ENCODE assay signal across 8 cellular contexts in the genomic region with DNA sequence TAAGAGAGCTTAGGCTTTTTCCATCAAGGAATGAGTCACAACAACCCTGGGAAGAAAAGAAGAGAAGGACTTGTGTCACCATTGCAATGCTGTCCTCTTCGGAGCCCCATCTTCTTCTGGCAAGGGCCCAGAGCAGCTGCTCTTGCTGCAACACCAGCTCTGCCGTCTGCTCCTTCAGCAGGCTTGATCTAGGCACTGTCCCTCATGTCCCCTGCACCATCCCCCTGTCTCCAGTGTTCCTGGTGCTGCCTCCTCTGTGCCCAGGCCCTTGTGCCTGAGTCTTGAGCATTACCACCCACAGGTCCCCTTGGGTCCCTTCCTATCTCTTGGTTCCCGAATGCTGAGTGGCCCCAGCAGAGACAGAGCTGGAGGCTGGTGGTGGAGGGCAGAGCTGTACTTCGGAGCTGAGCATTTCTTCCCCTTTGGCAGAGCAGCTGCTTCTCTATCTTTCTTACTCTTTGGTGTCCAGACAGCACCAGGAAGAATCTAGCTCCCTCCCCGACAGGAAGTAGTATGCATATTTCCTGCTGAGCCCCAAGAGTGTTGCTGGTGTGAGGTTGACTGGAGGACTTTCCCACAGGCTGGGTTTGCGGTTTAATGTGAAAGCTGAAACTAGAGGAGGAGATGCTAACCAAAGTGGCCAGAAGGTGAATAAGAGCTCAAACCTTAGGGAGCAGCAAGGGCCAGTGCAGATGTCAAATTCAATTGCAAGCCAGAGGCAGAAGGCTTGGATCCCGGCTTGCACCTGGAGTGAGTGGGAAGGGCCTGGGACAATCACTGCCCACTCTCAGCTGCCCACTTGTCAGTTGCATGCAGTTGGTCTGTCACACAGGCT. TPM values are rescaled to one million over a fixed set of nuclear protein-coding genes. Genes with fewer than 3 reads are reported as not detected.
DNase-seq lines count a peak whose midpoint lies in the region; ATAC-seq and TF ChIP-seq lines count a peak whose summit lies in the region.

No MANE protein-coding gene starts in this region.

- H3K4me3 ChIP-seq in GM12864 (ENCODE audit: low read depth, low read length) (peak overlapping the region; percentile 44), KMS-11 (IDR thresholded peaks at IDR 0.05; ENCODE audit: insufficient read depth, low read depth, low read length) (no peak overlapping the region), epithelial cell of esophagus (ENCODE audit: low read length) (no peak overlapping the region), osteoblast (ENCODE audit: insufficient read depth, low read length) (peak overlapping the region; percentile 16)

- H3K36me3 Mint-ChIP-seq in activated CD4-positive, alpha-beta T cell treated with anti-CD3 and anti-CD28 coated beads, Interleukin-2, amount 10 ng/mL, durations not matched to agents 7 days and 5 days (ENCODE audit: low read depth), result peaks cover 3% of the 10 kb centered on the region

- peaks cover 2% of the 10 kb centered on the region for H3K9me3 ChIP-seq in osteoblast (ENCODE audit: low read depth, low read length)

- H2AFZ ChIP-seq in KMS-11 (ENCODE audit: low read depth) (peak overlapping the region; percentile 54), osteoblast (ENCODE audit: low read length) (peak overlapping the region; percentile 81)

- DNase-seq in GM12864 (ENCODE audit: low read depth) (peak; percentile 96), epithelial cell of esophagus (ENCODE audit: low read depth) (peak; percentile 35), osteoblast (ENCODE audit: insufficient read length, low spot score, missing footprints) (peak; percentile 84), middle frontal gyrus (ENCODE audit: extremely low spot score, low spot score) (no peak), NCI-H2171 (lab: John Stamatoyannopoulos, UW) (no peak)
- peak; percentile 82 for DNase-seq in activated CD4-positive, alpha-beta T cell treated with anti-CD3 and anti-CD28 coated beads, Interleukin-2, amount 10 ng/mL, durations not matched to agents 7 days and 5 days

- H3K4me3 Mint-ChIP-seq in activated CD4-positive, alpha-beta T cell treated with anti-CD3 and anti-CD28 coated beads, Interleukin-2, amount 10 ng/mL, durations not matched to agents 7 days and 5 days, result peak overlapping the region; percentile 72

- peak overlapping the region; percentile 91 for H3K27ac Mint-ChIP-seq in activated CD4-positive, alpha-beta T cell treated with anti-CD3 and anti-CD28 coated beads, Interleukin-2, amount 10 ng/mL, durations not matched to agents 7 days and 5 days

- H3K4me2 ChIP-seq in KMS-11 (peak overlapping the region; percentile 84), osteoblast (ENCODE audit: insufficient read depth, low read length) (peak overlapping the region; percentile 16)

- H3K27ac ChIP-seq in KMS-11 (peak overlapping the region; percentile 64), osteoblast (ENCODE audit: low read depth, low read length) (peak overlapping the region; percentile 62)

- peaks cover 35% of the 10 kb centered on the region for H3K4me1 ChIP-seq in KMS-11 (ENCODE audit: low read depth, poor library complexity, severe bottlenecking)
- peaks cover 13% of the 10 kb centered on the region for H3K4me1 ChIP-seq in osteoblast (ENCODE audit: insufficient read depth, low read length)

- peaks cover 4% of the 10 kb centered on the region for H3K27me3 Mint-ChIP-seq in activated CD4-positive, alpha-beta T cell treated with anti-CD3 and anti-CD28 coated beads, Interleukin-2, amount 10 ng/mL, durations not matched to agents 7 days and 5 days

- H3K27me3 ChIP-seq in KMS-11 (ENCODE audit: insufficient read depth, low read depth), result no peaks in the 10 kb centered on the region
- no peaks in the 10 kb centered on the region for H3K27me3 ChIP-seq in osteoblast (ENCODE audit: insufficient read depth, low read length)

- CTCF ChIA-PET in activated CD4-positive, alpha-beta T cell treated with anti-CD3 and anti-CD28 coated beads, Interleukin-2, amount 10 ng/mL, durations not matched to agents 7 days and 5 days (lab: Charles Lee), result interaction anchor here (0.6 to 2.0 kb wide), 14 partner anchors 8 to 436 kb away, joined by 3 to 11 read pairs (median 4); no protein-coding TSS in a partner anchor

- ATAC-seq in GM21737 (IDR thresholded peaks at IDR 0.05; ENCODE audit: unreplicated experiment), result peak; percentile 84

- TF ChIP-seq CTCF in GM12864 (IDR thresholded peaks at IDR 0.05; ENCODE audit: low read depth, low read length, missing control alignments) (no peak), KMS-11 (conservative IDR thresholded peaks at IDR 0.05; ENCODE audit: low read depth, low read length) (no peak), epithelial cell of esophagus (IDR thresholded peaks at IDR 0.05; ENCODE audit: insufficient read depth, low read depth, low read length, missing control alignments) (no peak), osteoblast (IDR thresholded peaks at IDR 0.05; ENCODE audit: extremely low read depth, low read depth, low read length) (no peak)

- no peak overlapping the region; the same call in 1 of the 2 replicates for H3K9ac ChIP-seq in KMS-11

- peaks cover 3% of the 10 kb centered on the region for H3K9me3 Mint-ChIP-seq in activated CD4-positive, alpha-beta T cell treated with anti-CD3 and anti-CD28 coated beads, Interleukin-2, amount 10 ng/mL, durations not matched to agents 7 days and 5 days

- H3K4me1 Mint-ChIP-seq in activated CD4-positive, alpha-beta T cell treated with anti-CD3 and anti-CD28 coated beads, Interleukin-2, amount 10 ng/mL, durations not matched to agents 7 days and 5 days, result peaks cover 33% of the 10 kb centered on the region

- no peaks in the 10 kb centered on the region for H4K20me1 ChIP-seq in KMS-11 (ENCODE audit: insufficient read depth)
- no peaks in the 10 kb centered on the region for H4K20me1 ChIP-seq in osteoblast (ENCODE audit: insufficient read depth, low read length)

- H3K79me2 ChIP-seq in KMS-11 (ENCODE audit: insufficient read depth, low read depth) (no peaks in the 10 kb centered on the region), osteoblast (ENCODE audit: insufficient read depth, low read length) (no peaks in the 10 kb centered on the region)

- H3K36me3 ChIP-seq in KMS-11 (ENCODE audit: insufficient read depth) (no peaks in the 10 kb centered on the region), osteoblast (ENCODE audit: insufficient read depth, low read length) (no peaks in the 10 kb centered on the region)

- POLR2A ChIA-PET in activated CD4-positive, alpha-beta T cell treated with anti-CD3 and anti-CD28 coated beads, Interleukin-2, amount 10 ng/mL, durations not matched to agents 7 days and 5 days (lab: Charles Lee), result interaction anchor here (0.6 to 1.1 kb wide), 4 partner anchors 28 to 147 kb away, joined by 3 to 5 read pairs (median 3); a partner anchor contains a TSS

RNA-seq across cellular contexts. Expression of a gene that starts 27.8 kb away (rescaled TPM):
- total RNA-seq in activated CD4-positive, alpha-beta T cell treated with anti-CD3 and anti-CD28 coated beads, Interleukin-2, amount 10 ng/mL, durations not matched to agents 7 days and 5 days, result 10 to 100 TPM; 60.5 to 64.2 TPM
- 28.3 and 32.2 TPM in 2 replicates for total RNA-seq in osteoblast

Comparison
In these comparisons a context has a peak if more than half of its experiments do, and no peak if none do; other contexts are left out.
1. DNase-seq: peak in GM12864 (single experiment), activated CD4-positive, alpha-beta T cell treated with anti-CD3 and anti-CD28 coated beads, Interleukin-2, amount 10 ng/mL, durations not matched to agents 7 days and 5 days (single experiment), epithelial cell of esophagus (single experiment) and osteoblast (single experiment); none in middle frontal gyrus (single experiment) and NCI-H2171 (single experiment).
2. H3K4me3 ChIP-seq: peak in GM12864 (single experiment) and osteoblast (single experiment); none in KMS-11 (single experiment) and epithelial cell of esophagus (single experiment).